In genomic region chr4:46594658-46595057, GRCh38 we compare ENCODE assay signal across 27 cellular contexts.
"Had no signal": no experiment of that assay in that cellular context is flagged by ENCODE, and none has a peak within 500 bp of the region (broad histone marks: within the 10 kb centered on the region; RNA-seq: fewer than 3 reads in every experiment).

No MANE protein-coding gene starts in this region.

- ATAC-seq: activated CD8-positive, alpha-beta memory T cell treated with anti-CD3 and anti-CD28 coated beads, Interleukin-2, amount 10 ng/mL, durations not matched to agents 7 days and 5 days; activated naive CD4-positive, alpha-beta T cell treated with anti-CD3 and anti-CD28 coated beads, Interleukin-2, amount 50 U/mL, for 72 hours; activated naive CD8-positive, alpha-beta T cell treated with anti-CD3 and anti-CD28 coated beads, Interleukin-2, amount 50 U/mL, for 24 hours; activated T-cell treated with anti-CD3 and anti-CD28 coated beads, Interleukin-2, amount 50 U/mL, for 4 hours; Panc1; Right ventricle myocardium inferior; T-cell had no signal

- H3K4me3 ChIP-seq: cardiac muscle cell, SK-N-MC had no signal

- DNase-seq: activated B cell treated with CpG ODN at 0.5 μM for 24 hours; activated CD4-positive, alpha-beta T cell treated with anti-CD3 and anti-CD28 coated beads for 1 hour; activated CD4-positive, alpha-beta T cell treated with anti-CD3 and anti-CD28 coated beads, Interleukin-2, amount 10 ng/mL, durations not matched to agents 24 days and 14 days; activated CD4-positive, alpha-beta T cell treated with anti-CD3 and anti-CD28 coated beads, Interleukin-2, amount 50 U/mL, for 48 hours; activated CD8-positive, alpha-beta memory T cell treated with anti-CD3 and anti-CD28 coated beads, Interleukin-2, amount 10 ng/mL, durations not matched to agents 7 days and 5 days; activated effector memory CD4-positive, alpha-beta T cell treated with anti-CD3 and anti-CD28 coated beads, Interleukin-2, amount 50 U/mL, for 16 hours; activated naive CD4-positive, alpha-beta T cell treated with Interleukin-2 at 50 U/mL for 16 hours; activated naive CD8-positive, alpha-beta T cell treated with anti-CD3 and anti-CD28 coated beads, Interleukin-2, amount 50 U/mL, for 24 hours; activated T-cell treated with anti-CD3 and anti-CD28 coated beads, Interleukin-2, amount 50 U/mL, for 4 hours; amniotic stem cell; MM.1S; NCI-H1105; NCI-H1436; NCI-H187; NCI-H2171; NCI-H2227 treated with DMSO at 0.1 percent for 48 hours; NCI-H446 treated with DMSO at 0.1 percent for 48 hours; OCI-M1; RPMI8226; T-cell; T-helper 2 cell; T1000 had no signal
